2 cellular contexts compared by ENCODE assay signal in the genomic region with DNA sequence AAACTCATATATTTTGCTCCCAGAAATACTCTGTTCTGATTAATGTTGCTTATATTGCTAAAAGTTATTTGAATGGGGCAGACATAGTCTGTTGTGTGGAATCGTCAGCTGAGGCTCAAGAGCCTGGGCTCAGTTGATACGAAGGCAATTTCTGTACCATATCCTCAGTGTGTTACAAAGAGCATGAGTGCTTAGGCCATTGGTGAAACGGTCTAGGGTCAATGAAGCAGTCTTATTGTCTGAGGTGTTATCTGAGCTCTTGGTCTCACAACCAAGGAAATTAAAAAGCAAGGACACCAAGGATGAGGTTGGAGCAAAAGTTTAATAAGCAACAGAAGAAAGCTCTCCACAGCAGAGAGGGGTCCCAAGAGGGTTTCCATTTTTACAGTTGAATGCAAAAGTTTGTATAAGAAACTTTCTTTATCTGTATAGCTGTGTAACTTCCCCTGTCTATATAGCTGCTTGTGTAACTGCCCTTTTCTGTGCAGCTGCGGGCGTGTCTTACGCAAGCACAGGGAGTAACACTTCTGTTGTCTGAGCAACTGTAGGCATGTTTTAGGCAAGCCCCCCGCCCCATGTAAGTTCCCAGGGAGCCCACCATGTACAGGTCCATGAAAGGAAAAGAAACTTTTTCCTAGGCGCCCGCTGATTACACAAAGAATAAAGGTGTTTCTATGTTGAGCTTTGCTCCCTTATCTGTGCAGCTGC.
TF ChIP-seq lines count a peak whose summit lies in the region.

No MANE protein-coding gene starts in this region.

TF ChIP-seq in A549, 52 proteins besides CTCF, POLR2A, EP300 and RAD21:
- no peak for TF ChIP-seq SMC3 (IDR thresholded peaks at IDR 0.05)
- peak; percentile 31 to 52; a peak in 3 of 4 replicates for TF ChIP-seq CEBPB (IDR thresholded peaks at IDR 0.05)

TF ChIP-seq in H1, 55 proteins besides CTCF, POLR2A, EP300 and RAD21:
- TF ChIP-seq GTF2F1 (IDR thresholded peaks at IDR 0.05; ENCODE audit: borderline replicate concordance, low read depth, low read length) (no peak), CBX5 (IDR thresholded peaks at IDR 0.05; ENCODE audit: low read depth, low read length) (no peak), GABPA (IDR thresholded peaks at IDR 0.05; ENCODE audit: borderline replicate concordance, insufficient read depth, low read length) (no peak), KDM4A (IDR thresholded peaks at IDR 0.05; ENCODE audit: low read depth, low read length, severe bottlenecking) (no peak), SIX5 (IDR thresholded peaks at IDR 0.05; ENCODE audit: low read depth, low read length) (no peak), CREB1 (IDR thresholded peaks at IDR 0.05) (no peak), KDM5A (IDR thresholded peaks at IDR 0.05; ENCODE audit: low read length) (no peak), CEBPB (IDR thresholded peaks at IDR 0.05; ENCODE audit: low read depth, low read length) (no peak), ASH2L (IDR thresholded peaks at IDR 0.05; ENCODE audit: low read length) (no peak), POLR2AphosphoS5 (IDR thresholded peaks at IDR 0.05; ENCODE audit: low read depth, low read length) (no peak), NRF1 (IDR thresholded peaks at IDR 0.05; ENCODE audit: low read depth, low read length) (no peak), SP1 (IDR thresholded peaks at IDR 0.05; ENCODE audit: low read depth, low read length) (no peak), TEAD4 (IDR thresholded peaks at IDR 0.05; ENCODE audit: low read depth, low read length) (no peak), CHD2 (IDR thresholded peaks at IDR 0.05; ENCODE audit: low read length) (no peak), ZNF274 (IDR thresholded peaks at IDR 0.05; ENCODE audit: borderline replicate concordance, extremely low read depth, low read length) (no peak), TBP (IDR thresholded peaks at IDR 0.05; ENCODE audit: low read depth, low read length) (no peak), SIN3A (conservative IDR thresholded peaks at IDR 0.05 in 1 of 2, IDR thresholded peaks at IDR 0.05 in 1 of 2; ENCODE audit: low read depth in 1 of 2, low read length in 2 of 2) (no peak), SP4 (IDR thresholded peaks at IDR 0.05; ENCODE audit: low read length) (no peak), SAP30 (IDR thresholded peaks at IDR 0.05; ENCODE audit: insufficient read depth, insufficient replicate concordance, low read length) (no peak)
- TF ChIP-seq, protein P1, sequence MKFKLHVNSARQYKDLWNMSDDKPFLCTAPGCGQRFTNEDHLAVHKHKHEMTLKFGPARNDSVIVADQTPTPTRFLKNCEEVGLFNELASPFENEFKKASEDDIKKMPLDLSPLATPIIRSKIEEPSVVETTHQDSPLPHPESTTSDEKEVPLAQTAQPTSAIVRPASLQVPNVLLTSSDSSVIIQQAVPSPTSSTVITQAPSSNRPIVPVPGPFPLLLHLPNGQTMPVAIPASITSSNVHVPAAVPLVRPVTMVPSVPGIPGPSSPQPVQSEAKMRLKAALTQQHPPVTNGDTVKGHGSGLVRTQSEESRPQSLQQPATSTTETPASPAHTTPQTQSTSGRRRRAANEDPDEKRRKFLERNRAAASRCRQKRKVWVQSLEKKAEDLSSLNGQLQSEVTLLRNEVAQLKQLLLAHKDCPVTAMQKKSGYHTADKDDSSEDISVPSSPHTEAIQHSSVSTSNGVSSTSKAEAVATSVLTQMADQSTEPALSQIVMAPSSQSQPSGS (IDR thresholded peaks at IDR 0.05; ENCODE audit: low read length), result no peak
